Comparison of ENCODE assay signal across 12 cellular contexts in the genomic region with DNA sequence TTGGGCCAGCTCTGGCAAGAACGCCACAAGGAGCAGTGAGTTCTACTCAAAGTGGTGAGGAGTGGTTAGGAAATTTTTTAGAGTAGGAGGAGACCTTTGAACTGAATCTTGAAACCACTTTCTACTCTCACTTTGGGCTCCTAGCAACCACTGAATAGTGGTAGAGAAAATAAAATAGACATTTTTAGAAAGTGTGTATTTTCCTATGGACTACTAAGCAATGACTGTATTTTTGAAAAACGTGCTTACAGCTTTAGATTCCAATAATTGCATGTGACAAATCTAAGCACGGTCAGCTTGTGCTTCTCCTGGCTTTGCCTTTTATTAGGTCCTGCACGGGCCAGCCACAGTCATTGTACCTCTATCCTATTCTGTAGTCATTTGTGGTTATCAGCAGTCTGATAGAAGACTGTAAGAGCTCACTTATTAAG. TPM values are rescaled to one million over a fixed set of nuclear protein-coding genes. Genes with fewer than 3 reads are reported as not detected.
DNase-seq lines count a peak whose midpoint lies in the region; ATAC-seq and TF ChIP-seq lines count a peak whose summit lies in the region.
"Had no signal": no experiment of that assay in that cellular context is flagged by ENCODE, and none has a peak within 500 bp of the region (broad histone marks: within the 10 kb centered on the region; RNA-seq: fewer than 3 reads in every experiment).

No MANE protein-coding gene starts in this region.

- no peak for DNase-seq in activated naive CD4-positive, alpha-beta T cell treated with anti-CD3 and anti-CD28 coated beads, Interleukin-2, amount 50 U/mL, for 72 hours (ENCODE audit: low spot score in 2 of 2)
- no peak for DNase-seq in activated naive CD4-positive, alpha-beta T cell treated with anti-CD3 and anti-CD28 coated beads, Interleukin-2, amount 10 ng/mL, durations not matched to agents 7 days and 5 days
- DNase-seq in central memory CD8-positive, alpha-beta T cell (ENCODE audit: low spot score in 2 of 2), result no peak
- DNase-seq in upper lobe of left lung (no peak), occipital lobe (lab: John Stamatoyannopoulos, UW) (no peak), DMS79 (lab: John Stamatoyannopoulos, UW) (no peak), colonic mucosa (no peak)
- DNase-seq: H9, heart left ventricle, transverse colon had no signal

- no peaks in the 10 kb centered on the region for H3K36me3 ChIP-seq in upper lobe of left lung
- H3K36me3 ChIP-seq in colonic mucosa, result no peaks in the 10 kb centered on the region
- H3K36me3 ChIP-seq: heart left ventricle, transverse colon had no signal

- WGBS in upper lobe of left lung, 2 donors, result 46 to 51% methylated on average over 4 of the region's 4 CpGs

- peaks cover 51% of the 10 kb centered on the region for H3K4me1 Mint-ChIP-seq in activated naive CD4-positive, alpha-beta T cell treated with anti-CD3 and anti-CD28 coated beads, Interleukin-2, amount 10 ng/mL, durations not matched to agents 7 days and 5 days
- peaks cover 62% of the 10 kb centered on the region for H3K4me1 Mint-ChIP-seq in central memory CD8-positive, alpha-beta T cell

- H3K27ac ChIP-seq in upper lobe of left lung, result peak overlapping the region; percentile 70 to 100 (median 84)
- no peak overlapping the region for H3K27ac ChIP-seq in colonic mucosa

- peaks cover 15% of the 10 kb centered on the region for H3K27me3 Mint-ChIP-seq in activated naive CD4-positive, alpha-beta T cell treated with anti-CD3 and anti-CD28 coated beads, Interleukin-2, amount 10 ng/mL, durations not matched to agents 7 days and 5 days
- no peaks in the 10 kb centered on the region for H3K27me3 Mint-ChIP-seq in central memory CD8-positive, alpha-beta T cell

- no peak overlapping the region for H3K27ac Mint-ChIP-seq in activated naive CD4-positive, alpha-beta T cell treated with anti-CD3 and anti-CD28 coated beads, Interleukin-2, amount 50 U/mL, for 72 hours
- no peak overlapping the region for H3K27ac Mint-ChIP-seq in activated naive CD4-positive, alpha-beta T cell treated with anti-CD3 and anti-CD28 coated beads, Interleukin-2, amount 10 ng/mL, durations not matched to agents 7 days and 5 days
- peak overlapping the region; percentile 71 for H3K27ac Mint-ChIP-seq in central memory CD8-positive, alpha-beta T cell (ENCODE audit: low read depth)
- H3K27ac Mint-ChIP-seq: H9 had no signal

- intact Hi-C loops in colonic mucosa (cut with DNase I), result no loop called here

- TF ChIP-seq EP300 in upper lobe of left lung (IDR thresholded peaks at IDR 0.05), result no peak

- H3K4me1 ChIP-seq in upper lobe of left lung (peaks cover 58 to 71% (median 62%) of the 10 kb centered on the region in 4 donors), colonic mucosa (no peaks in the 10 kb centered on the region)

- H3K9me3 Mint-ChIP-seq in activated naive CD4-positive, alpha-beta T cell treated with anti-CD3 and anti-CD28 coated beads, Interleukin-2, amount 50 U/mL, for 72 hours, result peaks cover 0 to 12% of the 10 kb centered on the region in 2 donors
- H3K9me3 Mint-ChIP-seq in activated naive CD4-positive, alpha-beta T cell treated with anti-CD3 and anti-CD28 coated beads, Interleukin-2, amount 10 ng/mL, durations not matched to agents 7 days and 5 days, result no peaks in the 10 kb centered on the region
- H3K9me3 Mint-ChIP-seq in central memory CD8-positive, alpha-beta T cell, result no peaks in the 10 kb centered on the region
- H3K9me3 Mint-ChIP-seq: H9 had no signal

- H3K4me3 Mint-ChIP-seq in activated naive CD4-positive, alpha-beta T cell treated with anti-CD3 and anti-CD28 coated beads, Interleukin-2, amount 10 ng/mL, durations not matched to agents 7 days and 5 days, result no peak overlapping the region
- peak overlapping the region; percentile 41 for H3K4me3 Mint-ChIP-seq in central memory CD8-positive, alpha-beta T cell
- H3K4me3 Mint-ChIP-seq: H9 had no signal

- ATAC-seq in activated naive CD4-positive, alpha-beta T cell treated with anti-CD3 and anti-CD28 coated beads, Interleukin-2, amount 50 U/mL, for 72 hours, result peak; percentile 69 to 77
- ATAC-seq in HG02885 (IDR thresholded peaks at IDR 0.05; ENCODE audit: poor library complexity, unreplicated experiment) (peak; percentile 71), upper lobe of left lung (ENCODE audit: low FRiP score in 2 of 2) (no peak)
- ATAC-seq in central memory CD8-positive, alpha-beta T cell (replicated peaks; ENCODE audit: extremely low read depth, poor library complexity, severe bottlenecking), result no peak
- ATAC-seq: heart left ventricle had no signal

- CTCF ChIA-PET in activated naive CD4-positive, alpha-beta T cell treated with anti-CD3 and anti-CD28 coated beads, Interleukin-2, amount 10 ng/mL, durations not matched to agents 7 days and 5 days (lab: Charles Lee), result interaction anchor here (0.6 kb wide), 1 partner anchor 122 kb away, joined by 3 read pairs; no protein-coding TSS in a partner anchor

- no peak overlapping the region for H3K9ac ChIP-seq in colonic mucosa (ENCODE audit: low read depth in 2 of 2, low read length in 2 of 2)

- H3K4me3 ChIP-seq in upper lobe of left lung (no peak overlapping the region), colonic mucosa (no peak overlapping the region)
- H3K4me3 ChIP-seq: heart left ventricle, transverse colon had no signal

- no peaks in the 10 kb centered on the region for H3K27me3 ChIP-seq in upper lobe of left lung
- no peaks in the 10 kb centered on the region for H3K27me3 ChIP-seq in colonic mucosa
- H3K27me3 ChIP-seq: heart left ventricle, transverse colon had no signal

- no peak for TF ChIP-seq CTCF in upper lobe of left lung (IDR thresholded peaks at IDR 0.05)
- no peak for TF ChIP-seq CTCF in colonic mucosa (IDR thresholded peaks at IDR 0.05)

- peaks cover 0 to 14% of the 10 kb centered on the region in 2 donors for H3K36me3 Mint-ChIP-seq in activated naive CD4-positive, alpha-beta T cell treated with anti-CD3 and anti-CD28 coated beads, Interleukin-2, amount 50 U/mL, for 72 hours
- H3K36me3 Mint-ChIP-seq in activated naive CD4-positive, alpha-beta T cell treated with anti-CD3 and anti-CD28 coated beads, Interleukin-2, amount 10 ng/mL, durations not matched to agents 7 days and 5 days, result no peaks in the 10 kb centered on the region
- peaks cover 2% of the 10 kb centered on the region for H3K36me3 Mint-ChIP-seq in central memory CD8-positive, alpha-beta T cell (ENCODE audit: insufficient read depth)

- no peak for TF ChIP-seq POLR2A in upper lobe of left lung (IDR thresholded peaks at IDR 0.05)

- H3K9me3 ChIP-seq in upper lobe of left lung, result no peaks in the 10 kb centered on the region
- no peaks in the 10 kb centered on the region for H3K9me3 ChIP-seq in colonic mucosa
- H3K9me3 ChIP-seq: heart left ventricle, transverse colon had no signal

RNA-seq across cellular contexts. Expression of gene IFNGR1, which starts 8.7 kb away (rescaled TPM):
- 10 to 100 TPM; 32.7 to 62.5 TPM for total RNA-seq in activated naive CD4-positive, alpha-beta T cell treated with anti-CD3 and anti-CD28 coated beads, Interleukin-2, amount 50 U/mL, for 72 hours
- 100 to 1,000 TPM in 5 of 6 donors, 10 to 100 TPM in 1; 94.0 to 216 (median 183) TPM for total RNA-seq in upper lobe of left lung
- total RNA-seq in occipital lobe, result 72.5 TPM
- total RNA-seq in colonic mucosa, result 100 to 1,000 TPM in 1 of 2 donors, 10 to 100 TPM in 1; 58.2 to 131 TPM

RNA-seq across cellular contexts. Expression of gene IL22RA2, which starts 54.4 kb away (rescaled TPM):
- total RNA-seq in activated naive CD4-positive, alpha-beta T cell treated with anti-CD3 and anti-CD28 coated beads, Interleukin-2, amount 50 U/mL, for 72 hours, result not detected
- total RNA-seq in upper lobe of left lung (not detected), occipital lobe (not detected), colonic mucosa (under 1 TPM in 1 of 2 donors, not detected in 1; 0.21 TPM)
- total RNA-seq: H9, NCI-H460 had no signal

Comparison
In these comparisons a context has a peak if more than half of its experiments do, and no peak if none do; other contexts are left out.
1. ATAC-seq: peak in activated naive CD4-positive, alpha-beta T cell treated with anti-CD3 and anti-CD28 coated beads, Interleukin-2, amount 50 U/mL, for 72 hours (2 of 2) and HG02885 (single experiment); none in central memory CD8-positive, alpha-beta T cell (single experiment) and upper lobe of left lung (0 of 2).